Comparison of ENCODE assay signal across 1 cellular context in genomic region chr9:81636280-81636653, GRCh38.
TF ChIP-seq lines count a peak whose summit lies in the region.

No MANE protein-coding gene starts in this region.

TF ChIP-seq in HepG2, 621 proteins besides CTCF, POLR2A, EP300 and RAD21 (continued from another document):
- TF ChIP-seq, protein P1, sequence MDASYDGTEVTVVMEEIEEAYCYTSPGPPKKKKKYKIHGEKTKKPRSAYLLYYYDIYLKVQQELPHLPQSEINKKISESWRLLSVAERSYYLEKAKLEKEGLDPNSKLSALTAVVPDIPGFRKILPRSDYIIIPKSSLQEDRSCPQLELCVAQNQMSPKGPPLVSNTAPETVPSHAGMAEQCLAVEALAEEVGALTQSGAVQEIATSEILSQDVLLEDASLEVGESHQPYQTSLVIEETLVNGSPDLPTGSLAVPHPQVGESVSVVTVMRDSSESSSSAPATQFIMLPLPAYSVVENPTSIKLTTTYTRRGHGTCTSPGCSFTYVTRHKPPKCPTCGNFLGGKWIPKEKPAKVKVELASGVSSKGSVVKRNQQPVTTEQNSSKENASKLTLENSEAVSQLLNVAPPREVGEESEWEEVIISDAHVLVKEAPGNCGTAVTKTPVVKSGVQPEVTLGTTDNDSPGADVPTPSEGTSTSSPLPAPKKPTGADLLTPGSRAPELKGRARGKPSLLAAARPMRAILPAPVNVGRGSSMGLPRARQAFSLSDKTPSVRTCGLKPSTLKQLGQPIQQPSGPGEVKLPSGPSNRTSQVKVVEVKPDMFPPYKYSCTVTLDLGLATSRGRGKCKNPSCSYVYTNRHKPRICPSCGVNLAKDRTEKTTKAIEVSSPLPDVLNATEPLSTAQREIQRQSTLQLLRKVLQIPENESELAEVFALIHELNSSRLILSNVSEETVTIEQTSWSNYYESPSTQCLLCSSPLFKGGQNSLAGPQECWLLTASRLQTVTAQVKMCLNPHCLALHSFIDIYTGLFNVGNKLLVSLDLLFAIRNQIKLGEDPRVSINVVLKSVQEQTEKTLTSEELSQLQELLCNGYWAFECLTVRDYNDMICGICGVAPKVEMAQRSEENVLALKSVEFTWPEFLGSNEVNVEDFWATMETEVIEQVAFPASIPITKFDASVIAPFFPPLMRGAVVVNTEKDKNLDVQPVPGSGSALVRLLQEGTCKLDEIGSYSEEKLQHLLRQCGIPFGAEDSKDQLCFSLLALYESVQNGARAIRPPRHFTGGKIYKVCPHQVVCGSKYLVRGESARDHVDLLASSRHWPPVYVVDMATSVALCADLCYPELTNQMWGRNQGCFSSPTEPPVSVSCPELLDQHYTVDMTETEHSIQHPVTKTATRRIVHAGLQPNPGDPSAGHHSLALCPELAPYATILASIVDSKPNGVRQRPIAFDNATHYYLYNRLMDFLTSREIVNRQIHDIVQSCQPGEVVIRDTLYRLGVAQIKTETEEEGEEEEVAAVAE (CRISPR knock-in tag; IDR thresholded peaks at IDR 0.05; ENCODE audit: borderline replicate concordance) = no peak
- TF ChIP-seq ZNF12 (CRISPR knock-in tag; IDR thresholded peaks at IDR 0.05) (no peak), IRF2 (CRISPR knock-in tag; IDR thresholded peaks at IDR 0.05) (no peak), MEIS1 (CRISPR knock-in tag; IDR thresholded peaks at IDR 0.05; ENCODE audit: borderline replicate concordance) (no peak), MED1 (CRISPR knock-in tag; IDR thresholded peaks at IDR 0.05) (no peak), ZBTB40 (IDR thresholded peaks at IDR 0.05) (no peak), ZBTB40 (CRISPR knock-in tag; IDR thresholded peaks at IDR 0.05) (no peak), ZMYM2 (CRISPR knock-in tag; IDR thresholded peaks at IDR 0.05) (no peak), GATAD2A (CRISPR knock-in tag; IDR thresholded peaks at IDR 0.05) (no peak)
TF ChIP-seq in HepG2: peak in this region for 0.
